Comparison of ENCODE assay signal across 11 cellular contexts in genomic region chr17:40376541-40376940, GRCh38. TPM values are rescaled to one million over a fixed set of nuclear protein-coding genes. Genes with fewer than 3 reads are reported as not detected.
DNase-seq lines count a peak whose midpoint lies in the region; ATAC-seq, FAIRE-seq and TF ChIP-seq lines count a peak whose summit lies in the region.
"Not testable (repeated sequence)": the region's sequence is repeated elsewhere in the genome, so short reads cannot be mapped to it uniquely, and the experiment has no call there.
"Had no signal": no experiment of that assay in that cellular context is flagged by ENCODE, and none has a peak within 500 bp of the region (broad histone marks: within the 10 kb centered on the region; RNA-seq: fewer than 3 reads in every experiment).

No MANE protein-coding gene starts in this region.

- not testable (repeated sequence) for FAIRE-seq in A549 (lab: Jason Lieb, UNC)

- TF ChIP-seq EP300 in A549 (IDR thresholded peaks at IDR 0.05) = not testable (repeated sequence)

- H3K4me1 Mint-ChIP-seq in activated CD8-positive, alpha-beta T cell treated with anti-CD3 and anti-CD28 coated beads for 36 hours (ENCODE audit: low read depth) = peaks cover 30% of the 10 kb centered on the region
- peaks cover 27% of the 10 kb centered on the region for H3K4me1 Mint-ChIP-seq in activated T-helper 1 cell treated with anti-CD3 and anti-CD28 coated beads, Interleukin-12 subunit alpha, Interleukin-12 subunit beta, Interleukin-2, Interleukin-4 antibody, amounts not matched to agents 30 ng/mL and 10 ng/mL and 1 ng/mL, durations not matched to agents 14 hours and 24 hours and 36 hours (ENCODE audit: low read depth)
- H3K4me1 Mint-ChIP-seq in activated naive CD8-positive, alpha-beta T cell treated with anti-CD3 and anti-CD28 coated beads for 36 hours = peaks cover 23% of the 10 kb centered on the region
- not testable (repeated sequence) for H3K4me1 Mint-ChIP-seq in naive thymus-derived CD8-positive, alpha-beta T cell
- H3K4me1 Mint-ChIP-seq in stimulated activated naive CD8-positive, alpha-beta T cell treated with anti-CD3 and anti-CD28 coated beads, Interleukin-15, Interleukin-2, amounts not matched to agents 100 ng/mL and 50 ng/mL, for 24 hours (ENCODE audit: low read depth) = peaks cover 31% of the 10 kb centered on the region

- H3K27me3 Mint-ChIP-seq in activated CD8-positive, alpha-beta T cell treated with anti-CD3 and anti-CD28 coated beads for 36 hours; activated T-helper 1 cell treated with anti-CD3 and anti-CD28 coated beads, Interleukin-12 subunit alpha, Interleukin-12 subunit beta, Interleukin-2, Interleukin-4 antibody, amounts not matched to agents 30 ng/mL and 10 ng/mL and 1 ng/mL, durations not matched to agents 14 hours and 24 hours and 36 hours (ENCODE audit: insufficient read depth); activated naive CD8-positive, alpha-beta T cell treated with anti-CD3 and anti-CD28 coated beads for 36 hours; naive thymus-derived CD8-positive, alpha-beta T cell; stimulated activated naive CD8-positive, alpha-beta T cell treated with anti-CD3 and anti-CD28 coated beads, Interleukin-15, Interleukin-2, amounts not matched to agents 100 ng/mL and 50 ng/mL, for 24 hours: not testable (repeated sequence)

- not testable (repeated sequence) for TF ChIP-seq CTCF in A549 (IDR thresholded peaks at IDR 0.05); WERI-Rb-1 (IDR thresholded peaks at IDR 0.05; ENCODE audit: low read depth, low read length); activated CD8-positive, alpha-beta T cell treated with anti-CD3 and anti-CD28 coated beads for 36 hours (IDR thresholded peaks at IDR 0.05)

- POLR2A ChIA-PET in A549 (lab: Yijun Ruan, JAX) = not testable (repeated sequence)
- POLR2A ChIA-PET in activated CD8-positive, alpha-beta T cell treated with anti-CD3 and anti-CD28 coated beads for 36 hours (lab: Charles Lee) = interaction anchor here (0.8 kb wide), 1 partner anchor 12 kb away, joined by 3 read pairs; the partner anchor contains the start of gene GJD3
- POLR2A ChIA-PET in naive thymus-derived CD8-positive, alpha-beta T cell (lab: Charles Lee) = interaction anchor here (0.7 kb wide), 1 partner anchor 157 kb away, joined by 4 read pairs; no protein-coding TSS in a partner anchor

- not testable (repeated sequence) for H3K9me3 Mint-ChIP-seq in activated CD8-positive, alpha-beta T cell treated with anti-CD3 and anti-CD28 coated beads for 36 hours; activated T-helper 1 cell treated with anti-CD3 and anti-CD28 coated beads, Interleukin-12 subunit alpha, Interleukin-12 subunit beta, Interleukin-2, Interleukin-4 antibody, amounts not matched to agents 30 ng/mL and 10 ng/mL and 1 ng/mL, durations not matched to agents 14 hours and 24 hours and 36 hours; activated naive CD8-positive, alpha-beta T cell treated with anti-CD3 and anti-CD28 coated beads for 36 hours; naive thymus-derived CD8-positive, alpha-beta T cell; stimulated activated naive CD8-positive, alpha-beta T cell treated with anti-CD3 and anti-CD28 coated beads, Interleukin-15, Interleukin-2, amounts not matched to agents 100 ng/mL and 50 ng/mL, for 24 hours

- TF ChIP-seq POLR2A in A549 (IDR thresholded peaks at IDR 0.05; ENCODE audit: low read length) = not testable (repeated sequence)

- H3K27ac Mint-ChIP-seq in activated CD8-positive, alpha-beta T cell treated with anti-CD3 and anti-CD28 coated beads for 36 hours; activated naive CD8-positive, alpha-beta T cell treated with anti-CD3 and anti-CD28 coated beads for 36 hours; naive thymus-derived CD8-positive, alpha-beta T cell: not testable (repeated sequence)
- H3K27ac Mint-ChIP-seq in activated T-helper 1 cell treated with anti-CD3 and anti-CD28 coated beads, Interleukin-12 subunit alpha, Interleukin-12 subunit beta, Interleukin-2, Interleukin-4 antibody, amounts not matched to agents 30 ng/mL and 10 ng/mL and 1 ng/mL, durations not matched to agents 14 hours and 24 hours and 36 hours = peak overlapping the region; percentile 50
- peak overlapping the region; percentile 0 for H3K27ac Mint-ChIP-seq in stimulated activated naive CD8-positive, alpha-beta T cell treated with anti-CD3 and anti-CD28 coated beads, Interleukin-15, Interleukin-2, amounts not matched to agents 100 ng/mL and 50 ng/mL, for 24 hours

- H3K27ac ChIP-seq in A549, WERI-Rb-1: not testable (repeated sequence)

- not testable (repeated sequence) for H3K27me3 ChIP-seq in WERI-Rb-1 (ENCODE audit: insufficient read depth, low read depth, severe bottlenecking)

- TF ChIP-seq RAD21 in A549 (conservative IDR thresholded peaks at IDR 0.05 in 1 of 2, IDR thresholded peaks at IDR 0.05 in 1 of 2) = not testable (repeated sequence)

- H3K4me3 ChIP-seq in A549; WERI-Rb-1 (ENCODE audit: low read depth, low read length): not testable (repeated sequence)

- WGBS in A549 (ENCODE audit: missing lambda C conversion rate) = 69% methylated on average over 6 of the region's 6 CpGs

- intact Hi-C loops in activated CD8-positive, alpha-beta T cell treated with anti-CD3 and anti-CD28 coated beads for 36 hours (cut with micrococcal nuclease); activated T-helper 1 cell treated with anti-CD3 and anti-CD28 coated beads, Interleukin-12 subunit alpha, Interleukin-12 subunit beta, Interleukin-2, Interleukin-4 antibody, amounts not matched to agents 30 ng/mL and 10 ng/mL and 1 ng/mL, durations not matched to agents 14 hours and 24 hours and 36 hours (cut with micrococcal nuclease): not testable (repeated sequence)

- not testable (repeated sequence) for H3K36me3 ChIP-seq in WERI-Rb-1

- CTCF ChIA-PET in A549 (lab: Yijun Ruan, JAX) = interaction anchor here (0.8 to 40.3 kb wide), 11 partner anchors 12 to 362 kb away, joined by 3 to 2395 read pairs (median 5); partner anchors contain the start of genes CDC6, GJD3 and RARA
- CTCF ChIA-PET in activated CD8-positive, alpha-beta T cell treated with anti-CD3 and anti-CD28 coated beads for 36 hours (lab: Charles Lee) = interaction anchor here (1.0 to 2.5 kb wide), 5 partner anchors 14 to 50 kb away, joined by 3 to 6 read pairs (median 4); no protein-coding TSS in a partner anchor

- not testable (repeated sequence) for H3K36me3 Mint-ChIP-seq in activated CD8-positive, alpha-beta T cell treated with anti-CD3 and anti-CD28 coated beads for 36 hours (ENCODE audit: low read depth); activated T-helper 1 cell treated with anti-CD3 and anti-CD28 coated beads, Interleukin-12 subunit alpha, Interleukin-12 subunit beta, Interleukin-2, Interleukin-4 antibody, amounts not matched to agents 30 ng/mL and 10 ng/mL and 1 ng/mL, durations not matched to agents 14 hours and 24 hours and 36 hours (ENCODE audit: low read depth); activated naive CD8-positive, alpha-beta T cell treated with anti-CD3 and anti-CD28 coated beads for 36 hours; naive thymus-derived CD8-positive, alpha-beta T cell; stimulated activated naive CD8-positive, alpha-beta T cell treated with anti-CD3 and anti-CD28 coated beads, Interleukin-15, Interleukin-2, amounts not matched to agents 100 ng/mL and 50 ng/mL, for 24 hours (ENCODE audit: low read depth)

- H3K4me3 Mint-ChIP-seq in activated CD8-positive, alpha-beta T cell treated with anti-CD3 and anti-CD28 coated beads for 36 hours; activated T-helper 1 cell treated with anti-CD3 and anti-CD28 coated beads, Interleukin-12 subunit alpha, Interleukin-12 subunit beta, Interleukin-2, Interleukin-4 antibody, amounts not matched to agents 30 ng/mL and 10 ng/mL and 1 ng/mL, durations not matched to agents 14 hours and 24 hours and 36 hours: not testable (repeated sequence)
- H3K4me3 Mint-ChIP-seq in activated naive CD8-positive, alpha-beta T cell treated with anti-CD3 and anti-CD28 coated beads for 36 hours = peak overlapping the region; percentile 14
- H3K4me3 Mint-ChIP-seq in naive thymus-derived CD8-positive, alpha-beta T cell = peak overlapping the region in 7 of 10 donors; percentile 2 to 64 (median 24)
- peak overlapping the region; percentile 10 for H3K4me3 Mint-ChIP-seq in stimulated activated naive CD8-positive, alpha-beta T cell treated with anti-CD3 and anti-CD28 coated beads, Interleukin-15, Interleukin-2, amounts not matched to agents 100 ng/mL and 50 ng/mL, for 24 hours

- ATAC-seq in A549; activated CD8-positive, alpha-beta T cell treated with anti-CD3 and anti-CD28 coated beads for 36 hours; naive thymus-derived CD8-positive, alpha-beta T cell: not testable (repeated sequence)

- H3K4me1 ChIP-seq in A549 = not testable (repeated sequence)

- not testable (repeated sequence) for H3K9me3 ChIP-seq in A549
- H3K9me3 ChIP-seq in WERI-Rb-1 (ENCODE audit: severe bottlenecking) = peaks cover 15% of the 10 kb centered on the region

- H3K4me2 ChIP-seq in A549 = not testable (repeated sequence)

- not testable (repeated sequence) for DNase-seq in A549 (ENCODE audit: low read depth in 1 of 2, low spot score in 1 of 2); activated T-helper 1 cell treated with anti-CD3 and anti-CD28 coated beads, Interleukin-12 subunit alpha, Interleukin-12 subunit beta, Interleukin-2, Interleukin-4 antibody, amounts not matched to agents 30 ng/mL and 10 ng/mL and 1 ng/mL, durations not matched to agents 14 hours and 24 hours and 36 hours (ENCODE audit: low spot score)
- peak; percentile 9 for DNase-seq in WERI-Rb-1
- DNase-seq in activated CD8-positive, alpha-beta T cell treated with anti-CD3 and anti-CD28 coated beads for 36 hours = peak; percentile 41
- DNase-seq in activated naive CD8-positive, alpha-beta T cell treated with anti-CD3 and anti-CD28 coated beads for 36 hours = peak; percentile 35
- peak in 2 of 10 donors; percentile 22 to 27 for DNase-seq in naive thymus-derived CD8-positive, alpha-beta T cell

RNA-seq across cellular contexts. Expression of gene GJD3, which starts 12.0 kb away (rescaled TPM):
- polyA plus RNA-seq in A549 (2011; rRNA removed) = 0.09 TPM in 1 of 2 replicates, not detected in the other
- polyA plus RNA-seq in A549 (2012; cell fraction: cytosol; rRNA removed) = 0.21 and 0.41 TPM in 2 replicates
- 0.36 and 0.82 TPM in 2 replicates for polyA plus RNA-seq in A549 (2012; cell fraction: nucleus; rRNA removed)
- polyA plus RNA-seq in A549 (2017; fragmentation: RNase III; extraction: RNeasy Plus Mini Kit Qiagen cat#74134 plus additional on column Dnase treatment) = 0.40 to 1.2 TPM (median 0.70 TPM) in 3 replicates
- polyA minus RNA-seq in A549 (2011; rRNA and poly(A)+ RNA removed) = not detected in 2 replicates
- not detected for total RNA-seq in activated CD8-positive, alpha-beta T cell treated with anti-CD3 and anti-CD28 coated beads for 36 hours
- total RNA-seq in activated T-helper 1 cell treated with anti-CD3 and anti-CD28 coated beads, Interleukin-12 subunit alpha, Interleukin-12 subunit beta, Interleukin-2, Interleukin-4 antibody, amounts not matched to agents 30 ng/mL and 10 ng/mL and 1 ng/mL, durations not matched to agents 14 hours and 24 hours and 36 hours = 0.44 and 0.56 TPM in 2 replicates
- not detected for total RNA-seq in activated naive CD8-positive, alpha-beta T cell treated with anti-CD3 and anti-CD28 coated beads for 36 hours
- total RNA-seq in naive thymus-derived CD8-positive, alpha-beta T cell = not detected
- polyA plus RNA-seq in naive thymus-derived CD8-positive, alpha-beta T cell = not detected
- total RNA-seq: CD4-positive, CD25-positive, alpha-beta regulatory T cell; Daoy; H4; HT1080 had no signal
- polyA plus RNA-seq: CD4-positive, CD25-positive, alpha-beta regulatory T cell had no signal

RNA-seq across cellular contexts. Expression of gene TOP2A, which starts 41.2 kb away (rescaled TPM):
- 273 and 416 TPM in 2 replicates for polyA plus RNA-seq in A549 (2011; rRNA removed)
- 78.4 and 82.0 TPM in 2 replicates for polyA plus RNA-seq in A549 (2012; cell fraction: cytosol; rRNA removed)
- polyA plus RNA-seq in A549 (2012; cell fraction: nucleus; rRNA removed) = 75.2 and 121 TPM in 2 replicates
- polyA plus RNA-seq in A549 (2017; fragmentation: RNase III; extraction: RNeasy Plus Mini Kit Qiagen cat#74134 plus additional on column Dnase treatment) = 210 to 241 TPM (median 226 TPM) in 3 replicates
- polyA minus RNA-seq in A549 (2011; rRNA and poly(A)+ RNA removed) = 83.1 and 83.3 TPM in 2 replicates
- total RNA-seq in activated CD8-positive, alpha-beta T cell treated with anti-CD3 and anti-CD28 coated beads for 36 hours = 100 to 1,000 TPM; 273 to 280 TPM
- total RNA-seq in activated T-helper 1 cell treated with anti-CD3 and anti-CD28 coated beads, Interleukin-12 subunit alpha, Interleukin-12 subunit beta, Interleukin-2, Interleukin-4 antibody, amounts not matched to agents 30 ng/mL and 10 ng/mL and 1 ng/mL, durations not matched to agents 14 hours and 24 hours and 36 hours = 161 and 174 TPM in 2 replicates
- total RNA-seq in activated naive CD8-positive, alpha-beta T cell treated with anti-CD3 and anti-CD28 coated beads for 36 hours = 100 to 1,000 TPM; 244 to 245 TPM
- total RNA-seq in naive thymus-derived CD8-positive, alpha-beta T cell = under 1 TPM; 0.41 to 0.81 TPM
- under 1 TPM in 1 of 3 donors, not detected in 2; 0.14 TPM for polyA plus RNA-seq in naive thymus-derived CD8-positive, alpha-beta T cell

Comparison
In these comparisons a context has a peak if more than half of its experiments do, and no peak if none do; other contexts are left out.
1. RNA of gene TOP2A, which starts 41.2 kb away (total RNA-seq): 273 to 280 TPM in activated CD8-positive, alpha-beta T cell treated with anti-CD3 and anti-CD28 coated beads for 36 hours, 244 to 245 TPM in activated naive CD8-positive, alpha-beta T cell treated with anti-CD3 and anti-CD28 coated beads for 36 hours and 161 to 174 TPM in activated T-helper 1 cell treated with anti-CD3 and anti-CD28 coated beads, Interleukin-12 subunit alpha, Interleukin-12 subunit beta, Interleukin-2, Interleukin-4 antibody, amounts not matched to agents 30 ng/mL and 10 ng/mL and 1 ng/mL, durations not matched to agents 14 hours and 24 hours and 36 hours; 0.41 to 0.81 TPM in naive thymus-derived CD8-positive, alpha-beta T cell; every median in the first group is over 10 times any median in the second.